Comparison of ENCODE assay signal across 15 cellular contexts in the genomic region with DNA sequence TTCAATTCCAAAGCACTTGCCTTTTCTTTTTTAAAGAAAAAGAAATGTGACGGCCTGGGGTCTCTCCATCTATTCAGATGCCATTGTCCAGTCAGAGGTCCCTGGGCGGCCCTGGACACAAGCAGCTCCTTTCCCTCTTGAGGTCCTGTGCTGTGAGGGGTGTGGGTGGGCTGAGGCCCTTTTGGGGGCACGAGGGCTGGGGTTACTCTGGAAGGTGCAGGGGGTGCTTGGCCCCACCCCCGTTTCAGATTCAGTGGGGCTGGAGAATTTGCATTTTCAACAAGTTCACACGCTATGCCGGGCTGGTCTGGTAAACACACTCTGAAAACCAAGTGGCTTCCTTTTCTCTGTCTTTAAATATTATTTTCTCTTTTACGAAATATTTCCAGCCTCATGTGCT.
DNase-seq lines count a peak whose midpoint lies in the region; ATAC-seq and TF ChIP-seq lines count a peak whose summit lies in the region.
"Had no signal": no experiment of that assay in that cellular context is flagged by ENCODE, and none has a peak within 500 bp of the region (broad histone marks: within the 10 kb centered on the region; RNA-seq: fewer than 3 reads in every experiment).

No MANE protein-coding gene starts in this region.

- TF ChIP-seq CTCF in osteocyte (IDR thresholded peaks at IDR 0.05), result no peak
- TF ChIP-seq CTCF in BE2C (IDR thresholded peaks at IDR 0.05; ENCODE audit: low read depth, low read length), result no peak

- H3K27me3 Mint-ChIP-seq in naive B cell (peaks cover 0 to 17% (median 10%) of the 10 kb centered on the region in 3 donors), osteocyte (ENCODE audit: unreplicated experiment) (no peaks in the 10 kb centered on the region)

- no peak overlapping the region for H3K4me3 ChIP-seq in BE2C (ENCODE audit: low read depth, low read length)

- peak overlapping the region in 5 of 8 donors; percentile 37 to 88 (median 59) for H3K4me3 Mint-ChIP-seq in naive B cell
- no peak overlapping the region for H3K4me3 Mint-ChIP-seq in osteocyte (ENCODE audit: unreplicated experiment)

- ATAC-seq in GM18498 (IDR thresholded peaks at IDR 0.05; ENCODE audit: unreplicated experiment), result peak; percentile 29
- ATAC-seq in GM21390 (IDR thresholded peaks at IDR 0.05; ENCODE audit: unreplicated experiment), result peak; percentile 55
- ATAC-seq in HG03060 (IDR thresholded peaks at IDR 0.05; ENCODE audit: low read depth, unreplicated experiment), result peak; percentile 24
- ATAC-seq in naive B cell (ENCODE audit: low read depth in 2 of 2), result peak; percentile 5 to 28

- H3K4me1 Mint-ChIP-seq in naive B cell (peaks cover 0 to 10% (median 4%) of the 10 kb centered on the region in 3 donors), osteocyte (ENCODE audit: unreplicated experiment) (no peaks in the 10 kb centered on the region)

- H3K27ac Mint-ChIP-seq in naive B cell (peak overlapping the region in 1 of 6 donors; percentile 4), osteocyte (ENCODE audit: unreplicated experiment) (no peak overlapping the region)

- H3K9me3 Mint-ChIP-seq in naive B cell, result no peaks in the 10 kb centered on the region
- no peaks in the 10 kb centered on the region for H3K9me3 Mint-ChIP-seq in osteocyte (ENCODE audit: unreplicated experiment)

- H3K36me3 ChIP-seq in BE2C, result no peaks in the 10 kb centered on the region

- no peaks in the 10 kb centered on the region for H3K4me1 ChIP-seq in BE2C

- H3K36me3 Mint-ChIP-seq in naive B cell (no peaks in the 10 kb centered on the region), osteocyte (ENCODE audit: unreplicated experiment) (no peaks in the 10 kb centered on the region)

- no peaks in the 10 kb centered on the region for H3K27me3 ChIP-seq in BE2C

- DNase-seq in naive B cell (no peak), hippocampal formation (lab: John Stamatoyannopoulos, UW) (no peak), NCI-H1436 (lab: John Stamatoyannopoulos, UW) (no peak), osteocyte (ENCODE audit: extremely low spot score, unreplicated experiment) (no peak), BE2C (no peak)
- DNase-seq: activated effector memory CD4-positive, alpha-beta T cell treated with anti-CD3 and anti-CD28 coated beads, Interleukin-2, amount 50 U/mL, for 16 hours; central memory CD4-positive, alpha-beta T cell; EL; erythroblast; mesenchymal stem cell; NCI-H2107; stimulated activated naive CD4-positive, alpha-beta T cell had no signal

- no peaks in the 10 kb centered on the region for H3K9me3 ChIP-seq in BE2C
